In genomic region chr1:232077809-232078208, GRCh38 we compare ENCODE assay signal across 35 cellular contexts.
"Had no signal": no experiment of that assay in that cellular context is flagged by ENCODE, and none has a peak within 500 bp of the region (broad histone marks: within the 10 kb centered on the region; RNA-seq: fewer than 3 reads in every experiment).

No MANE protein-coding gene starts in this region.

- H3K4me3 ChIP-seq: MG63 had no signal

- H3K27me3 ChIP-seq: MG63 had no signal

- H3K36me3 ChIP-seq: MG63 had no signal

- DNase-seq: Karpas-422, Kasumi-1, MG63, MM.1S, MV-4-11, NCI-H1048, NCI-H1092, NCI-H1092 treated with DMSO at 0.1 percent for 48 hours, NCI-H1105, NCI-H1105 treated with DMSO at 0.1 percent for 48 hours, NCI-H1417, NCI-H1417 treated with DMSO at 0.1 percent for 48 hours, NCI-H1436, NCI-H1436 treated with DMSO at 0.1 percent for 48 hours, NCI-H146, NCI-H1694, NCI-H1694 treated with DMSO at 0.1 percent for 48 hours, NCI-H187, NCI-H187 treated with DMSO at 0.1 percent for 48 hours, NCI-H1930, NCI-H2029, NCI-H2029 treated with DMSO at 0.1 percent for 48 hours, NCI-H2081, NCI-H2081 treated with DMSO at 0.1 percent for 48 hours, NCI-H2107, NCI-H2171, NCI-H2171 treated with DMSO at 0.1 percent for 48 hours, NCI-H2227 treated with DMSO at 0.1 percent for 48 hours, NCI-H226, NCI-H345, NCI-H446, NCI-H446 treated with DMSO at 0.1 percent for 48 hours, NCI-H510A, NCI-H510A treated with DMSO at 0.1 percent for 48 hours, NCI-H524 had no signal
